17 cellular contexts compared by ENCODE assay signal in genomic region chr11:15692739-15693138, GRCh38.
DNase-seq lines count a peak whose midpoint lies in the region; ATAC-seq, FAIRE-seq and TF ChIP-seq lines count a peak whose summit lies in the region.
"Had no signal": no experiment of that assay in that cellular context is flagged by ENCODE, and none has a peak within 500 bp of the region (broad histone marks: within the 10 kb centered on the region; RNA-seq: fewer than 3 reads in every experiment).

No MANE protein-coding gene starts in this region.

- TF ChIP-seq EP300 in K562 (IDR thresholded peaks at IDR 0.05; ENCODE audit: low read length), result no peak

- POLR2A ChIA-PET in IMR-90 (lab: Charles Lee; ENCODE audit: unreplicated experiment) (no interaction called here), K562 (lab: Yijun Ruan, JAX) (no interaction called here)

- DNase-seq in DMS53 treated with DMSO at 0.1 percent for 48 hours (lab: John Stamatoyannopoulos, UW; ENCODE audit: unreplicated experiment) (peak; percentile 34), IMR-90 (peak; percentile 65), K562 (ENCODE audit: extremely low read depth in 1 of 4, low spot score in 3 of 4) (peak in 1 of 4 experiments; percentile 8), germinal center (ENCODE audit: low spot score) (no peak), NCI-H1694 (lab: John Stamatoyannopoulos, UW) (no peak)
- DNase-seq in activated CD4-positive, CD25-positive, alpha-beta regulatory T cell treated with anti-CD3 and anti-CD28 coated beads, Interleukin-2, amount 50 U/mL, for 72 hours, result no peak
- DNase-seq: activated CD4-positive, alpha-beta T cell treated with anti-CD3 and anti-CD28 coated beads, Interleukin-2, amount 50 U/mL, for 1 hour; effector memory CD4-positive, alpha-beta T cell; HCEC 1CT; PC-3; T-cell; upper lobe of left lung had no signal

- TF ChIP-seq RAD21 in IMR-90 (IDR thresholded peaks at IDR 0.05; ENCODE audit: low read length) (no peak), K562 (CRISPR knock-in tag; conservative IDR thresholded peaks at IDR 0.05 in 1 of 2, IDR thresholded peaks at IDR 0.05 in 1 of 2) (no peak)

- H3K14ac ChIP-seq in IMR-90 (replicated peaks; ENCODE audit: low read depth, low read length), result no peak overlapping the region

- H3K79me2 ChIP-seq in K562 (ENCODE audit: control insufficient read depth, insufficient read depth, low read length), result no peaks in the 10 kb centered on the region

- H2AK5ac ChIP-seq in IMR-90 (ENCODE audit: low read depth, low read length), result no peak overlapping the region

- BruUV-seq in IMR-90 (replicated peaks; lab: Mats Ljungman, UMichigan) (no TSS peak), K562 (replicated peaks; lab: Mats Ljungman, UMichigan) (no TSS peak)

- no peak overlapping the region for H2BK120ac ChIP-seq in IMR-90 (ENCODE audit: low read depth, low read length)

- H3K4me1 ChIP-seq in IMR-90 (ENCODE audit: control insufficient read depth, insufficient read depth, low read length) (no peaks in the 10 kb centered on the region; the same call in 1 of the 2 replicates), K562 (replicated peaks in 1 of 2; ENCODE audit: control insufficient read depth in 2 of 2, insufficient read depth in 2 of 2, low read length in 2 of 2) (no peaks in the 10 kb centered on the region)
- H3K4me1 ChIP-seq: ascending aorta, gastroesophageal sphincter, upper lobe of left lung had no signal

- H3K36me3 ChIP-seq in IMR-90 (ENCODE audit: control insufficient read depth, insufficient read depth, low read length) (no peaks in the 10 kb centered on the region), K562 (ENCODE audit: control insufficient read depth, insufficient read depth, low read length) (no peaks in the 10 kb centered on the region)
- H3K36me3 ChIP-seq: ascending aorta, gastroesophageal sphincter, upper lobe of left lung had no signal

- H3K4me3 ChIP-seq in IMR-90 (ENCODE audit: insufficient read depth, low read depth, low read length), result no peak overlapping the region
- no peak overlapping the region for H3K4me3 ChIP-seq in K562
- H3K4me3 ChIP-seq: ascending aorta, gastroesophageal sphincter, upper lobe of left lung had no signal

- H2AFZ ChIP-seq in IMR-90 (replicated peaks; ENCODE audit: low read length, poor library complexity), result peak overlapping the region; percentile 8
- no peak overlapping the region for H2AFZ ChIP-seq in K562 (ENCODE audit: low read depth, low read length)

- no peak overlapping the region for H2AK9ac ChIP-seq in IMR-90 (replicated peaks; ENCODE audit: low read depth, low read length, poor library complexity)

- H2BK20ac ChIP-seq in IMR-90 (ENCODE audit: low read depth, low read length), result no peak overlapping the region

- no peak for TF ChIP-seq POLR2A in IMR-90 (IDR thresholded peaks at IDR 0.05; ENCODE audit: low read depth, low read length)
- TF ChIP-seq POLR2A in K562 (conservative IDR thresholded peaks at IDR 0.05), result no peak

- TF ChIP-seq CTCF in IMR-90 (conservative IDR thresholded peaks at IDR 0.05; ENCODE audit: low read depth, low read length) (no peak), K562 (IDR thresholded peaks at IDR 0.05 in 2 of 3, conservative IDR thresholded peaks at IDR 0.05 in 1 of 3; ENCODE audit: insufficient read depth in 2 of 3, low read depth in 1 of 3, low read length in 3 of 3) (no peak)

- 0 out of 2 replicates have a peak, but pooled peaks cover 6% of the 10 kb centered on the region for H3K9me1 ChIP-seq in IMR-90 (ENCODE audit: insufficient read depth, low read length)
- H3K9me1 ChIP-seq in K562 (ENCODE audit: control insufficient read depth, insufficient read depth, low read length), result no peaks in the 10 kb centered on the region

- no peaks in the 10 kb centered on the region for H3K27me3 ChIP-seq in IMR-90 (ENCODE audit: control insufficient read depth, insufficient read depth, low read length)
- peaks cover 0 to 5% of the 10 kb centered on the region in 2 experiments; a peak in 1 of 5 replicates for H3K27me3 ChIP-seq in K562 (ENCODE audit: control insufficient read depth in 2 of 2, insufficient read depth in 2 of 2, low read length in 2 of 2)
- H3K27me3 ChIP-seq: ascending aorta, gastroesophageal sphincter, upper lobe of left lung had no signal

- intact Hi-C loops in IMR-90 (cut with micrococcal nuclease) (no loop called here), K562 (cut with micrococcal nuclease) (no loop called here)

- H4K8ac ChIP-seq in IMR-90 (ENCODE audit: low read depth in 2 of 2, low read length in 2 of 2), result no peak overlapping the region

- H3K4me2 ChIP-seq in IMR-90 (ENCODE audit: low read depth, low read length), result no peak overlapping the region
- H3K4me2 ChIP-seq in K562 (ENCODE audit: insufficient read depth, low read length), result no peak overlapping the region

- no peak overlapping the region for H4K5ac ChIP-seq in IMR-90 (ENCODE audit: low read depth, low read length)

- H3K9ac ChIP-seq in IMR-90 (ENCODE audit: low read depth, low read length) (no peak overlapping the region), K562 (ENCODE audit: insufficient read depth in 1 of 2, low read depth in 2 of 2, low read length in 2 of 2) (no peak overlapping the region)

- H3K56ac ChIP-seq in IMR-90 (ENCODE audit: extremely low read depth, insufficient read depth, low read length), result no peak overlapping the region

- no peak overlapping the region for H4K91ac ChIP-seq in IMR-90 (ENCODE audit: insufficient read depth, low read depth, low read length)

- ATAC-seq in GM19035 (IDR thresholded peaks at IDR 0.05; ENCODE audit: unreplicated experiment) (peak; percentile 62), IMR-90 (ENCODE audit: low read depth) (no peak), K562 (no peak), HG02885 (IDR thresholded peaks at IDR 0.05; ENCODE audit: poor library complexity, unreplicated experiment) (no peak)
- ATAC-seq: gastroesophageal sphincter, PC-3, T-cell had no signal

- H3K23ac ChIP-seq in IMR-90 (ENCODE audit: low read depth, low read length), result no peak overlapping the region

- CTCF ChIA-PET in IMR-90 (lab: Yijun Ruan, JAX) (no interaction called here), K562 (lab: Yijun Ruan, JAX; ENCODE audit: low intra/inter-chr PET ratio) (no interaction called here)

- no peak overlapping the region for H3K18ac ChIP-seq in IMR-90 (ENCODE audit: low read depth, low read length)

- peak; percentile 15 for FAIRE-seq in K562 (lab: Jason Lieb, UNC)
- FAIRE-seq: keratinocyte had no signal

- H2BK15ac ChIP-seq in IMR-90 (ENCODE audit: low read depth, low read length), result no peak overlapping the region

- H3K4ac ChIP-seq in IMR-90 (ENCODE audit: low read depth, low read length), result no peak overlapping the region

- no peaks in the 10 kb centered on the region for H3K9me3 ChIP-seq in IMR-90 (ENCODE audit: control insufficient read depth, insufficient read depth, low read length)
- H3K9me3 ChIP-seq in K562 (replicated peaks; ENCODE audit: control insufficient read depth, insufficient read depth, low read depth, low read length), result no peaks in the 10 kb centered on the region
- H3K9me3 ChIP-seq: ascending aorta, gastroesophageal sphincter, upper lobe of left lung had no signal

- H4K20me1 ChIP-seq in IMR-90 (ENCODE audit: insufficient read depth, low read length) (no peaks in the 10 kb centered on the region), K562 (replicated peaks; ENCODE audit: control insufficient read depth, insufficient read depth, low read length) (no peaks in the 10 kb centered on the region)

- no peak overlapping the region for H2BK5ac ChIP-seq in IMR-90 (ENCODE audit: low read depth, low read length, poor library complexity, severe bottlenecking)

- H3K79me1 ChIP-seq in IMR-90 (ENCODE audit: low read depth in 1 of 2, low read length in 2 of 2), result no peaks in the 10 kb centered on the region

- in situ Hi-C loops in IMR-90 (cut with MboI; ENCODE audit: low sequenced_read_pairs) (no loop called here), K562 (cut with MboI) (no loop called here)

- H3K27ac ChIP-seq in IMR-90 (ENCODE audit: insufficient read depth, low read length) (no peak overlapping the region), K562 (ENCODE audit: extremely low read depth, low read depth, low read length) (no peak overlapping the region)
- H3K27ac ChIP-seq: ascending aorta, gastroesophageal sphincter, upper lobe of left lung had no signal

- WGBS in IMR-90 (ENCODE audit: extremely low coverage in 2 of 2, insufficient read length in 1 of 2), 2 experiments, result no CpG with 5 or more reads among the region's 3 CpGs
- 7% methylated on average over 3 of the region's 3 CpGs for WGBS in K562 (ENCODE audit: insufficient coverage, low coverage, missing lambda C conversion rate)

- dilution Hi-C loops in IMR-90 (cut with HindIII; ENCODE audit: low sequenced_read_pairs, unreplicated experiment), result no loop called here

TF ChIP-seq in IMR-90, 13 proteins besides CTCF, POLR2A, EP300 and RAD21 (continues in another document):
- TF ChIP-seq USF2 (IDR thresholded peaks at IDR 0.05; ENCODE audit: low read depth, low read length), result no peak
- no peak for TF ChIP-seq CHD1 (IDR thresholded peaks at IDR 0.05; ENCODE audit: low read depth, low read length)
- no peak for TF ChIP-seq MAZ (IDR thresholded peaks at IDR 0.05; ENCODE audit: borderline replicate concordance, low read depth, low read length)
- no peak for TF ChIP-seq MXI1 (IDR thresholded peaks at IDR 0.05; ENCODE audit: borderline replicate concordance, low read depth, low read length)
- TF ChIP-seq CEBPB (IDR thresholded peaks at IDR 0.05; ENCODE audit: low read depth, low read length), result no peak

TF ChIP-seq in K562, 482 proteins besides CTCF, POLR2A, EP300 and RAD21 (continues in another document):
- TF ChIP-seq ZNF197 (CRISPR knock-in tag; IDR thresholded peaks at IDR 0.05; ENCODE audit: low read depth) (no peak), PATZ1 (CRISPR knock-in tag; IDR thresholded peaks at IDR 0.05; ENCODE audit: borderline replicate concordance) (no peak), ZKSCAN3 (CRISPR knock-in tag; IDR thresholded peaks at IDR 0.05) (no peak), JUND (IDR thresholded peaks at IDR 0.05; ENCODE audit: borderline replicate concordance, low read depth, low read length) (no peak), JUND (tag; IDR thresholded peaks at IDR 0.05; ENCODE audit: borderline replicate concordance, low read depth, low read length) (0 out of 3 replicates have a peak, but pooled peaks have one; percentile 22), NFXL1 (CRISPR knock-in tag; IDR thresholded peaks at IDR 0.05) (no peak)

Comparison
In these comparisons a context has a peak if more than half of its experiments do, and no peak if none do; other contexts are left out.
1. DNase-seq: peak in DMS53 treated with DMSO at 0.1 percent for 48 hours (single experiment) and IMR-90 (single experiment); none in activated CD4-positive, CD25-positive, alpha-beta regulatory T cell treated with anti-CD3 and anti-CD28 coated beads, Interleukin-2, amount 50 U/mL, for 72 hours (single experiment), germinal center (single experiment) and NCI-H1694 (single experiment).